In the genomic region with DNA sequence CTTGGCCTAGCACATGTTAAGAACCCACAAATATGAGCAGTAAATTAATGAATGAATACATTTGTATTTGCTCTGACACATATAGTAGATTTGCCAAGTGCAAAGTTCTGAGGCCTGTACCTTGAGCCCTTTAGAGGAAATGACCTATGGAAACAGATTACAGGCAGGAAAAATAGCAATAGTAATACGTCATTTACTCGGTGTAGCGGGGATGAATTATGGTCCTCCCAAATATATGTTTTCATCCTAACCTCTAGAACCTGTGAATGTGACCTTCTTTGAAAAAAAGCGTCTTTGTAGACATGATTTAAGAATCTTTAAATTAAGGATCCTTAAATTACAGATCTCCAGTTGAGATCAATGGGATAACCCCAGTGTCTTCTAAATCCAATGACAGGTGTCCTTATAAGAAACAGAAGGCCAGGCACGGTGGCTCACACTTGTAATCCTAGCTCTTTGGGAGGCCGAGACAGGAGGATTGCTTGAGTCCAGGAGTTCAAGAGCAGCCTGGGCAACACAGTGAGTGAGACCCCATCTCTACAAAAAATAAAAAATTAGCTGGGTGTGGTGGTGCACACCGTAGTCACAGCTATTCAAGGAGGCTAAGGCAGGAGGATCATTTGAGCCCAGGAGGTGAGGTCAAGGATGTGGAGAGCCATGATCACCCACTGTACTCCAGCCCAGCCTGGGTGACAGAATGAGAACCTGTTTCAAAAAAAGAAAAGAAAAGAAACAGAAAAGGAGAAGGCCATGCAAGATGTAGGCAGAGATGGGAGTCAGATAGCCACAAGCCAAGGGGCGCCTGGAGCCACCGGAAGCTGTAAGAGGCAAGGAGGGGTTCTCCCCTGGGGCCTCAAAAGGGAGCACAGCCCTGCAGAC, we compare ENCODE assay signal across 1 cellular context.
TF ChIP-seq lines count a peak whose summit lies in the region.

No MANE protein-coding gene starts in this region.

TF ChIP-seq in HCT116, 20 proteins besides CTCF, POLR2A, EP300 and RAD21:
- TF ChIP-seq ELF1 (IDR thresholded peaks at IDR 0.05; ENCODE audit: borderline replicate concordance, low read depth) (no peak), EZH2phosphoT487 (IDR thresholded peaks at IDR 0.05; ENCODE audit: borderline replicate concordance) (no peak), YY1 (IDR thresholded peaks at IDR 0.05; ENCODE audit: extremely low read depth, insufficient replicate concordance, low read depth, low read length) (no peak), JUND (IDR thresholded peaks at IDR 0.05) (no peak), SRF (IDR thresholded peaks at IDR 0.05; ENCODE audit: low read depth) (no peak), SP1 (IDR thresholded peaks at IDR 0.05; ENCODE audit: low read depth) (no peak), TCF7L2 (IDR thresholded peaks at IDR 0.05; ENCODE audit: borderline replicate concordance, extremely low read depth, insufficient read depth, insufficient read length) (no peak), ZNF274 (IDR thresholded peaks at IDR 0.05; ENCODE audit: low read depth, low read length) (no peak), EGR1 (IDR thresholded peaks at IDR 0.05; ENCODE audit: low read depth) (no peak)
- TF ChIP-seq, protein P1, sequence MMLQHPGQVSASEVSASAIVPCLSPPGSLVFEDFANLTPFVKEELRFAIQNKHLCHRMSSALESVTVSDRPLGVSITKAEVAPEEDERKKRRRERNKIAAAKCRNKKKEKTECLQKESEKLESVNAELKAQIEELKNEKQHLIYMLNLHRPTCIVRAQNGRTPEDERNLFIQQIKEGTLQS (IDR thresholded peaks at IDR 0.05) = no peak
- TF ChIP-seq, protein P2, sequence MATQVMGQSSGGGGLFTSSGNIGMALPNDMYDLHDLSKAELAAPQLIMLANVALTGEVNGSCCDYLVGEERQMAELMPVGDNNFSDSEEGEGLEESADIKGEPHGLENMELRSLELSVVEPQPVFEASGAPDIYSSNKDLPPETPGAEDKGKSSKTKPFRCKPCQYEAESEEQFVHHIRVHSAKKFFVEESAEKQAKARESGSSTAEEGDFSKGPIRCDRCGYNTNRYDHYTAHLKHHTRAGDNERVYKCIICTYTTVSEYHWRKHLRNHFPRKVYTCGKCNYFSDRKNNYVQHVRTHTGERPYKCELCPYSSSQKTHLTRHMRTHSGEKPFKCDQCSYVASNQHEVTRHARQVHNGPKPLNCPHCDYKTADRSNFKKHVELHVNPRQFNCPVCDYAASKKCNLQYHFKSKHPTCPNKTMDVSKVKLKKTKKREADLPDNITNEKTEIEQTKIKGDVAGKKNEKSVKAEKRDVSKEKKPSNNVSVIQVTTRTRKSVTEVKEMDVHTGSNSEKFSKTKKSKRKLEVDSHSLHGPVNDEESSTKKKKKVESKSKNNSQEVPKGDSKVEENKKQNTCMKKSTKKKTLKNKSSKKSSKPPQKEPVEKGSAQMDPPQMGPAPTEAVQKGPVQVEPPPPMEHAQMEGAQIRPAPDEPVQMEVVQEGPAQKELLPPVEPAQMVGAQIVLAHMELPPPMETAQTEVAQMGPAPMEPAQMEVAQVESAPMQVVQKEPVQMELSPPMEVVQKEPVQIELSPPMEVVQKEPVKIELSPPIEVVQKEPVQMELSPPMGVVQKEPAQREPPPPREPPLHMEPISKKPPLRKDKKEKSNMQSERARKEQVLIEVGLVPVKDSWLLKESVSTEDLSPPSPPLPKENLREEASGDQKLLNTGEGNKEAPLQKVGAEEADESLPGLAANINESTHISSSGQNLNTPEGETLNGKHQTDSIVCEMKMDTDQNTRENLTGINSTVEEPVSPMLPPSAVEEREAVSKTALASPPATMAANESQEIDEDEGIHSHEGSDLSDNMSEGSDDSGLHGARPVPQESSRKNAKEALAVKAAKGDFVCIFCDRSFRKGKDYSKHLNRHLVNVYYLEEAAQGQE (IDR thresholded peaks at IDR 0.05; ENCODE audit: low read depth) = no peak
- TF ChIP-seq, protein P3, sequence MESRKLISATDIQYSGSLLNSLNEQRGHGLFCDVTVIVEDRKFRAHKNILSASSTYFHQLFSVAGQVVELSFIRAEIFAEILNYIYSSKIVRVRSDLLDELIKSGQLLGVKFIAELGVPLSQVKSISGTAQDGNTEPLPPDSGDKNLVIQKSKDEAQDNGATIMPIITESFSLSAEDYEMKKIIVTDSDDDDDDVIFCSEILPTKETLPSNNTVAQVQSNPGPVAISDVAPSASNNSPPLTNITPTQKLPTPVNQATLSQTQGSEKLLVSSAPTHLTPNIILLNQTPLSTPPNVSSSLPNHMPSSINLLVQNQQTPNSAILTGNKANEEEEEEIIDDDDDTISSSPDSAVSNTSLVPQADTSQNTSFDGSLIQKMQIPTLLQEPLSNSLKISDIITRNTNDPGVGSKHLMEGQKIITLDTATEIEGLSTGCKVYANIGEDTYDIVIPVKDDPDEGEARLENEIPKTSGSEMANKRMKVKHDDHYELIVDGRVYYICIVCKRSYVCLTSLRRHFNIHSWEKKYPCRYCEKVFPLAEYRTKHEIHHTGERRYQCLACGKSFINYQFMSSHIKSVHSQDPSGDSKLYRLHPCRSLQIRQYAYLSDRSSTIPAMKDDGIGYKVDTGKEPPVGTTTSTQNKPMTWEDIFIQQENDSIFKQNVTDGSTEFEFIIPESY (IDR thresholded peaks at IDR 0.05; ENCODE audit: extremely low read depth, insufficient replicate concordance, low read length) = no peak
